8 cellular contexts compared by ENCODE assay signal in genomic region chr18:79246309-79247108, GRCh38.
DNase-seq lines count a peak whose midpoint lies in the region; ATAC-seq and TF ChIP-seq lines count a peak whose summit lies in the region.

No MANE protein-coding gene starts in this region.

- peak; percentile 95 for ATAC-seq in GM19397 (IDR thresholded peaks at IDR 0.05; ENCODE audit: unreplicated experiment)
- peak; percentile 97 for ATAC-seq in HG03460 (IDR thresholded peaks at IDR 0.05; ENCODE audit: unreplicated experiment)

- H3K36me3 Mint-ChIP-seq in CD4-positive, alpha-beta memory T cell, result peaks cover 0 to 6% of the 10 kb centered on the region in 2 donors
- H3K36me3 Mint-ChIP-seq in endothelial cell (ENCODE audit: low read depth, unreplicated experiment), result no peaks in the 10 kb centered on the region

- H3K9me3 Mint-ChIP-seq in CD4-positive, alpha-beta memory T cell, result no peaks in the 10 kb centered on the region
- no peaks in the 10 kb centered on the region for H3K9me3 Mint-ChIP-seq in endothelial cell (ENCODE audit: unreplicated experiment)

- H3K27ac ChIP-seq in CD4-positive, alpha-beta memory T cell (ENCODE audit: low read depth, low read length), result no peak overlapping the region

- peak overlapping the region in 1 of 2 donors; percentile 3 for H3K4me3 ChIP-seq in CD4-positive, alpha-beta memory T cell (ENCODE audit: low read length in 2 of 2)

- H3K4me1 ChIP-seq in CD4-positive, alpha-beta memory T cell (ENCODE audit: insufficient read depth, low read length), result peaks cover 7% of the 10 kb centered on the region

- intact Hi-C loops in CD4-positive, alpha-beta memory T cell (cut with micrococcal nuclease), result loop anchor here (2.0 to 5.0 kb wide), 3 partner anchors 178 to 1344 kb away; partner anchors contain the start of gene ATP9B

- H3K4me3 Mint-ChIP-seq in CD4-positive, alpha-beta memory T cell, result peak overlapping the region; percentile 63 to 79 (median 76)
- H3K4me3 Mint-ChIP-seq in endothelial cell (ENCODE audit: unreplicated experiment), result no peak overlapping the region

- no peaks in the 10 kb centered on the region for H3K27me3 Mint-ChIP-seq in CD4-positive, alpha-beta memory T cell
- H3K27me3 Mint-ChIP-seq in endothelial cell (ENCODE audit: unreplicated experiment), result no peaks in the 10 kb centered on the region

- peaks cover 7 to 13% (median 10%) of the 10 kb centered on the region in 4 donors for H3K4me1 Mint-ChIP-seq in CD4-positive, alpha-beta memory T cell
- peaks cover 3% of the 10 kb centered on the region for H3K4me1 Mint-ChIP-seq in endothelial cell (ENCODE audit: unreplicated experiment)

- POLR2A ChIA-PET in CD4-positive, alpha-beta memory T cell (lab: Charles Lee; ENCODE audit: partially characterized antibody), result no interaction called here

- TF ChIP-seq CTCF in endothelial cell (IDR thresholded peaks at IDR 0.05; ENCODE audit: unreplicated experiment), result peak; percentile 76

- peak overlapping the region; percentile 85 to 97 (median 93) for H3K27ac Mint-ChIP-seq in CD4-positive, alpha-beta memory T cell
- no peak overlapping the region for H3K27ac Mint-ChIP-seq in endothelial cell (ENCODE audit: unreplicated experiment)

- peak; percentile 73 to 86 (median 80) for DNase-seq in CD4-positive, alpha-beta memory T cell
- DNase-seq in NOMO-1 treated with DMSO at 0.1 percent for 48 hours (lab: John Stamatoyannopoulos, UW; ENCODE audit: unreplicated experiment) (peak; percentile 11), endothelial cell (ENCODE audit: low spot score) (peak; percentile 91), mucosa of gallbladder (ENCODE audit: low spot score) (peak; percentile 64)
- DNase-seq in activated CD8-positive, alpha-beta memory T cell treated with anti-CD3 and anti-CD28 coated beads, Interleukin-2, amount 50 U/mL, for 1 hour (ENCODE audit: extremely low read depth), result peak; percentile 11
- peak; percentile 36 to 37 for DNase-seq in stimulated activated CD8-positive, alpha-beta memory T cell treated with anti-CD3 and anti-CD28 coated beads, Interleukin-7, amount 100 ng/mL, for 1 hour (ENCODE audit: low read depth in 2 of 2)

- H3K36me3 ChIP-seq in CD4-positive, alpha-beta memory T cell (ENCODE audit: insufficient read depth, low read length), result no peaks in the 10 kb centered on the region

- CTCF ChIA-PET in CD4-positive, alpha-beta memory T cell (lab: Charles Lee; ENCODE audit: partially characterized antibody), result no interaction called here

- no peaks in the 10 kb centered on the region for H3K9me3 ChIP-seq in CD4-positive, alpha-beta memory T cell (ENCODE audit: control insufficient read depth in 1 of 2, low read length in 2 of 2)

- H3K27me3 ChIP-seq in CD4-positive, alpha-beta memory T cell (ENCODE audit: insufficient read depth, low read length), result no peaks in the 10 kb centered on the region

Comparison
In these comparisons a context has a peak if more than half of its experiments do, and no peak if none do; other contexts are left out.
1. DNase-seq: peak in every context shown above with its lines; median percentile 91 in endothelial cell; 80 in CD4-positive, alpha-beta memory T cell; 64 in mucosa of gallbladder; 36 in stimulated activated CD8-positive, alpha-beta memory T cell treated with anti-CD3 and anti-CD28 coated beads, Interleukin-7, amount 100 ng/mL, for 1 hour; 11 in NOMO-1 treated with DMSO at 0.1 percent for 48 hours; 11 in activated CD8-positive, alpha-beta memory T cell treated with anti-CD3 and anti-CD28 coated beads, Interleukin-2, amount 50 U/mL, for 1 hour.